Comparison of ENCODE assay signal across 3 cellular contexts in the genomic region with DNA sequence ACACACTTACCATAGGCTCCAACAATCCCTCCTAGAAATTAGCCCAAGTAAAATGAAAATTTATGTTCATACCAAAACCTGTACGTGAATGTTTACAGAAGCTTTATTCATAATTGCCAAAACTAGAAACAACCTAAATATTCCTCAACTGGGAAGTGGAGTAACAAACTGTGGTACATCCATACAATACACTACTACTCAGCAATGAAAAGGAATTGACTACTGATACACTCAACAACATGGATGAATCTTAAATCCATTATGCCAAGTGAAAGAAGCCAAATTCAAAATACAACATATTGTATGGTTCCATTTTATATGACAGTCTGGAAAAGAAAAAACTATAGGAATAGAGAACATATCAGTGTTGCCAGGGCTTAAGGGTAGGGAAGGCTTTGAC.
TF ChIP-seq lines count a peak whose summit lies in the region.

No MANE protein-coding gene starts in this region.

TF ChIP-seq in SK-N-SH treated with all-trans-retinoic acid at 6 μM for 48 hours, 23 proteins besides CTCF, POLR2A, EP300 and RAD21:
- TF ChIP-seq ZNF8 (CRISPR knock-in tag; IDR thresholded peaks at IDR 0.05), result peak; percentile 91
- TF ChIP-seq, protein P1, sequence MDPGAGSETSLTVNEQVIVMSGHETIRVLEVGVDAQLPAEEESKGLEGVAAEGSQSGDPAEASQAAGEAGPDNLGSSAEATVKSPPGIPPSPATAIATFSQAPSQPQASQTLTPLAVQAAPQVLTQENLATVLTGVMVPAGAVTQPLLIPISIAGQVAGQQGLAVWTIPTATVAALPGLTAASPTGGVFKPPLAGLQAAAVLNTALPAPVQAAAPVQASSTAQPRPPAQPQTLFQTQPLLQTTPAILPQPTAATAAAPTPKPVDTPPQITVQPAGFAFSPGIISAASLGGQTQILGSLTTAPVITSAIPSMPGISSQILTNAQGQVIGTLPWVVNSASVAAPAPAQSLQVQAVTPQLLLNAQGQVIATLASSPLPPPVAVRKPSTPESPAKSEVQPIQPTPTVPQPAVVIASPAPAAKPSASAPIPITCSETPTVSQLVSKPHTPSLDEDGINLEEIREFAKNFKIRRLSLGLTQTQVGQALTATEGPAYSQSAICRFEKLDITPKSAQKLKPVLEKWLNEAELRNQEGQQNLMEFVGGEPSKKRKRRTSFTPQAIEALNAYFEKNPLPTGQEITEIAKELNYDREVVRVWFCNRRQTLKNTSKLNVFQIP (CRISPR knock-in tag; IDR thresholded peaks at IDR 0.05; ENCODE audit: borderline replicate concordance, low read depth), result no peak
- no peak for TF ChIP-seq ISL1 (CRISPR knock-in tag; IDR thresholded peaks at IDR 0.05)

TF ChIP-seq in SK-N-SH, 30 proteins besides CTCF, POLR2A, EP300 and RAD21:
- TF ChIP-seq JUND (IDR thresholded peaks at IDR 0.05), result no peak
- TF ChIP-seq TCF12 (IDR thresholded peaks at IDR 0.05), result no peak
- TF ChIP-seq NRF1 (IDR thresholded peaks at IDR 0.05; ENCODE audit: low read depth, low read length), result no peak
- TF ChIP-seq, protein P2, sequence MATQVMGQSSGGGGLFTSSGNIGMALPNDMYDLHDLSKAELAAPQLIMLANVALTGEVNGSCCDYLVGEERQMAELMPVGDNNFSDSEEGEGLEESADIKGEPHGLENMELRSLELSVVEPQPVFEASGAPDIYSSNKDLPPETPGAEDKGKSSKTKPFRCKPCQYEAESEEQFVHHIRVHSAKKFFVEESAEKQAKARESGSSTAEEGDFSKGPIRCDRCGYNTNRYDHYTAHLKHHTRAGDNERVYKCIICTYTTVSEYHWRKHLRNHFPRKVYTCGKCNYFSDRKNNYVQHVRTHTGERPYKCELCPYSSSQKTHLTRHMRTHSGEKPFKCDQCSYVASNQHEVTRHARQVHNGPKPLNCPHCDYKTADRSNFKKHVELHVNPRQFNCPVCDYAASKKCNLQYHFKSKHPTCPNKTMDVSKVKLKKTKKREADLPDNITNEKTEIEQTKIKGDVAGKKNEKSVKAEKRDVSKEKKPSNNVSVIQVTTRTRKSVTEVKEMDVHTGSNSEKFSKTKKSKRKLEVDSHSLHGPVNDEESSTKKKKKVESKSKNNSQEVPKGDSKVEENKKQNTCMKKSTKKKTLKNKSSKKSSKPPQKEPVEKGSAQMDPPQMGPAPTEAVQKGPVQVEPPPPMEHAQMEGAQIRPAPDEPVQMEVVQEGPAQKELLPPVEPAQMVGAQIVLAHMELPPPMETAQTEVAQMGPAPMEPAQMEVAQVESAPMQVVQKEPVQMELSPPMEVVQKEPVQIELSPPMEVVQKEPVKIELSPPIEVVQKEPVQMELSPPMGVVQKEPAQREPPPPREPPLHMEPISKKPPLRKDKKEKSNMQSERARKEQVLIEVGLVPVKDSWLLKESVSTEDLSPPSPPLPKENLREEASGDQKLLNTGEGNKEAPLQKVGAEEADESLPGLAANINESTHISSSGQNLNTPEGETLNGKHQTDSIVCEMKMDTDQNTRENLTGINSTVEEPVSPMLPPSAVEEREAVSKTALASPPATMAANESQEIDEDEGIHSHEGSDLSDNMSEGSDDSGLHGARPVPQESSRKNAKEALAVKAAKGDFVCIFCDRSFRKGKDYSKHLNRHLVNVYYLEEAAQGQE (IDR thresholded peaks at IDR 0.05; ENCODE audit: low read depth, low read length), result no peak
- TF ChIP-seq RFX5 (IDR thresholded peaks at IDR 0.05; ENCODE audit: low read length), result no peak
- no peak for TF ChIP-seq CHD2 (IDR thresholded peaks at IDR 0.05; ENCODE audit: low read length, partially characterized antibody)
- TF ChIP-seq NFIC (IDR thresholded peaks at IDR 0.05; ENCODE audit: borderline replicate concordance), result no peak
- TF ChIP-seq RCOR1 (IDR thresholded peaks at IDR 0.05; ENCODE audit: low read length), result no peak
- no peak for TF ChIP-seq RXRA (IDR thresholded peaks at IDR 0.05; ENCODE audit: borderline replicate concordance, low read depth)
- TF ChIP-seq, protein P3, sequence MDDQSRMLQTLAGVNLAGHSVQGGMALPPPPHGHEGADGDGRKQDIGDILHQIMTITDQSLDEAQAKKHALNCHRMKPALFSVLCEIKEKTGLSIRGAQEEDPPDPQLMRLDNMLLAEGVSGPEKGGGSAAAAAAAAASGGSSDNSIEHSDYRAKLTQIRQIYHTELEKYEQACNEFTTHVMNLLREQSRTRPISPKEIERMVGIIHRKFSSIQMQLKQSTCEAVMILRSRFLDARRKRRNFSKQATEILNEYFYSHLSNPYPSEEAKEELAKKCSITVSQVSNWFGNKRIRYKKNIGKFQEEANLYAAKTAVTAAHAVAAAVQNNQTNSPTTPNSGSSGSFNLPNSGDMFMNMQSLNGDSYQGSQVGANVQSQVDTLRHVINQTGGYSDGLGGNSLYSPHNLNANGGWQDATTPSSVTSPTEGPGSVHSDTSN (IDR thresholded peaks at IDR 0.05), result no peak
- TF ChIP-seq MEF2A (IDR thresholded peaks at IDR 0.05; ENCODE audit: borderline replicate concordance, low read depth), result no peak
- no peak for TF ChIP-seq MXI1 (IDR thresholded peaks at IDR 0.05; ENCODE audit: low read depth, low read length)

TF ChIP-seq in HEK293, 187 proteins besides CTCF, POLR2A, EP300 and RAD21:
- TF ChIP-seq ZNF792 (tag by site-specific recombination; IDR thresholded peaks at IDR 0.05), result no peak
- TF ChIP-seq ZNF626 (tag by site-specific recombination; IDR thresholded peaks at IDR 0.05), result no peak
- peak; percentile 62; the same call in 1 of the 2 replicates for TF ChIP-seq ZNF146 (tag by site-specific recombination; IDR thresholded peaks at IDR 0.05)
- TF ChIP-seq, protein P4, sequence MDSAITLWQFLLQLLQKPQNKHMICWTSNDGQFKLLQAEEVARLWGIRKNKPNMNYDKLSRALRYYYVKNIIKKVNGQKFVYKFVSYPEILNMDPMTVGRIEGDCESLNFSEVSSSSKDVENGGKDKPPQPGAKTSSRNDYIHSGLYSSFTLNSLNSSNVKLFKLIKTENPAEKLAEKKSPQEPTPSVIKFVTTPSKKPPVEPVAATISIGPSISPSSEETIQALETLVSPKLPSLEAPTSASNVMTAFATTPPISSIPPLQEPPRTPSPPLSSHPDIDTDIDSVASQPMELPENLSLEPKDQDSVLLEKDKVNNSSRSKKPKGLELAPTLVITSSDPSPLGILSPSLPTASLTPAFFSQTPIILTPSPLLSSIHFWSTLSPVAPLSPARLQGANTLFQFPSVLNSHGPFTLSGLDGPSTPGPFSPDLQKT (IDR thresholded peaks at IDR 0.05; ENCODE audit: borderline replicate concordance, low read depth, low read length), result no peak
- no peak for TF ChIP-seq YY2 (tag by site-specific recombination; IDR thresholded peaks at IDR 0.05)
